ENCODE assay signal across 14 cellular contexts in genomic region chr22:19755722-19756287, GRCh38. TPM values are rescaled to one million over a fixed set of nuclear protein-coding genes. Genes with fewer than 3 reads are reported as not detected.
DNase-seq lines count a peak whose midpoint lies in the region; ATAC-seq, FAIRE-seq and TF ChIP-seq lines count a peak whose summit lies in the region.
"Had no signal": no experiment of that assay in that cellular context is flagged by ENCODE, and none has a peak within 500 bp of the region (broad histone marks: within the 10 kb centered on the region; RNA-seq: fewer than 3 reads in every experiment).

No MANE protein-coding gene starts in this region.

- peaks cover 0 to 4% (median 0%) of the 10 kb centered on the region in 3 donors for H3K36me3 Mint-ChIP-seq in CD8-positive, alpha-beta memory T cell

- no peak overlapping the region for H3K4me3 ChIP-seq in CD8-positive, alpha-beta memory T cell (ENCODE audit: low read length)
- H3K4me3 ChIP-seq in Panc1 (ENCODE audit: low read depth in 2 of 2, low read length in 2 of 2) (no peak overlapping the region), hepatocyte (no peak overlapping the region)
- H3K4me3 ChIP-seq: MG63, mucosa of descending colon had no signal

- peaks cover 30% of the 10 kb centered on the region for H3K4me1 ChIP-seq in CD8-positive, alpha-beta memory T cell (ENCODE audit: insufficient read depth, low read length)
- peaks cover 25% of the 10 kb centered on the region for H3K4me1 ChIP-seq in Panc1 (ENCODE audit: control insufficient read depth, insufficient read depth, low read length)
- peaks cover 13% of the 10 kb centered on the region for H3K4me1 ChIP-seq in hepatocyte (ENCODE audit: insufficient read depth)

- H2AFZ ChIP-seq in hepatocyte = no peak overlapping the region

- H3K4me1 Mint-ChIP-seq in CD8-positive, alpha-beta memory T cell = peaks cover 25 to 36% (median 26%) of the 10 kb centered on the region in 3 donors

- intact Hi-C loops in Panc1 (cut with micrococcal nuclease; ENCODE audit: unreplicated experiment) = no loop called here
- intact Hi-C loops in posterior cingulate gyrus (cut with DNase I) = no loop called here

- no TSS peak for BruUV-seq in Panc1 (replicated peaks; lab: Mats Ljungman, UMichigan)

- H3K9me3 ChIP-seq in CD8-positive, alpha-beta memory T cell (ENCODE audit: low read length) = no peaks in the 10 kb centered on the region
- no peaks in the 10 kb centered on the region for H3K9me3 ChIP-seq in Panc1 (ENCODE audit: control insufficient read depth, insufficient read depth, low read depth, low read length)
- no peaks in the 10 kb centered on the region for H3K9me3 ChIP-seq in hepatocyte (ENCODE audit: low read depth)
- H3K9me3 ChIP-seq: MG63, mucosa of descending colon had no signal

- peak; percentile 45 for DNase-seq in AG08396 (ENCODE audit: low spot score)
- DNase-seq in CD8-positive, alpha-beta memory T cell = no peak
- no peak for DNase-seq in Panc1 (ENCODE audit: low read depth, low spot score)
- no peak for DNase-seq in hepatocyte (ENCODE audit: low spot score)
- no peak for DNase-seq in NCI-H1048 (lab: John Stamatoyannopoulos, UW)
- no peak for DNase-seq in frontal cortex (ENCODE audit: low spot score in 2 of 2)
- DNase-seq in activated CD4-positive, alpha-beta T cell treated with anti-CD3 and anti-CD28 coated beads, Interleukin-2, amount 50 U/mL, for 4 hours = no peak
- DNase-seq in posterior cingulate gyrus = no peak
- DNase-seq: amniotic stem cell, MG63 had no signal

- no peaks in the 10 kb centered on the region for H3K36me3 ChIP-seq in CD8-positive, alpha-beta memory T cell (ENCODE audit: insufficient read depth, low read length)
- H3K36me3 ChIP-seq in Panc1 (ENCODE audit: control insufficient read depth, insufficient read depth, low read length) (no peaks in the 10 kb centered on the region), hepatocyte (replicated peaks; ENCODE audit: insufficient read depth, low read depth) (no peaks in the 10 kb centered on the region)
- H3K36me3 ChIP-seq: MG63 had no signal

- peak overlapping the region; percentile 29 to 81 (median 63) for H3K4me3 Mint-ChIP-seq in CD8-positive, alpha-beta memory T cell
- H3K4me3 Mint-ChIP-seq: dendritic cell treated with granulocyte-macrophage colony-stimulating factor and Interleukin-4, amounts not matched to agents 40 ng/mL and 50 ng/mL, for 4 days had no signal

- TF ChIP-seq CTCF in Panc1 (IDR thresholded peaks at IDR 0.05) (no peak), hepatocyte (IDR thresholded peaks at IDR 0.05; ENCODE audit: poor library complexity) (no peak)

- WGBS in hepatocyte (ENCODE audit: low lambda C conversion rate, missing lambda C conversion rate) = 14% methylated on average over 22 of the region's 26 CpGs

- H3K9me2 ChIP-seq in hepatocyte (replicated peaks; ENCODE audit: insufficient read depth) = no peaks in the 10 kb centered on the region

- peaks cover 0 to 4% (median 0%) of the 10 kb centered on the region in 5 donors for H3K9me3 Mint-ChIP-seq in CD8-positive, alpha-beta memory T cell
- H3K9me3 Mint-ChIP-seq: dendritic cell treated with granulocyte-macrophage colony-stimulating factor and Interleukin-4, amounts not matched to agents 40 ng/mL and 50 ng/mL, for 4 days had no signal

- peaks cover 6% of the 10 kb centered on the region for H4K20me1 ChIP-seq in hepatocyte (ENCODE audit: insufficient read depth, poor library complexity, severe bottlenecking)

- no peaks in the 10 kb centered on the region for H3K79me2 ChIP-seq in hepatocyte

- no peak overlapping the region for H3K27ac Mint-ChIP-seq in CD8-positive, alpha-beta memory T cell
- H3K27ac Mint-ChIP-seq: dendritic cell treated with granulocyte-macrophage colony-stimulating factor and Interleukin-4, amounts not matched to agents 40 ng/mL and 50 ng/mL, for 4 days had no signal

- CTCF ChIA-PET in CD8-positive, alpha-beta memory T cell (lab: Charles Lee) = interaction anchor here (0.8 to 2.1 kb wide), 6 partner anchors 25 to 158 kb away, joined by 3 to 13 read pairs (median 6); no protein-coding TSS in a partner anchor
- CTCF ChIA-PET in Panc1 (lab: Charles Lee) = no interaction called here

- no peak for ATAC-seq in Panc1

- H3K27me3 Mint-ChIP-seq in CD8-positive, alpha-beta memory T cell = peaks cover 34 to 55% of the 10 kb centered on the region in 2 donors

- peaks cover 62% of the 10 kb centered on the region for H3K27me3 ChIP-seq in CD8-positive, alpha-beta memory T cell (ENCODE audit: insufficient read depth, low read length, poor library complexity, severe bottlenecking)
- H3K27me3 ChIP-seq in Panc1 (ENCODE audit: control insufficient read depth, insufficient read depth, low read length) = no peaks in the 10 kb centered on the region
- H3K27me3 ChIP-seq in hepatocyte = peaks cover 86% of the 10 kb centered on the region
- H3K27me3 ChIP-seq: MG63 had no signal

- no peak overlapping the region for H3K27ac ChIP-seq in CD8-positive, alpha-beta memory T cell (ENCODE audit: low read depth, low read length)
- peak overlapping the region; percentile 66; the same call in 1 of the 2 replicates for H3K27ac ChIP-seq in Panc1 (ENCODE audit: low read length)
- no peak overlapping the region for H3K27ac ChIP-seq in hepatocyte

- in situ Hi-C loops in Panc1 (cut with HindIII; ENCODE audit: low pct_unique_long_range_greater_than_20kb, low sequenced_read_pairs) = no loop called here

- FAIRE-seq in frontal cortex (lab: Jason Lieb, UNC) = no peak

- peak overlapping the region; percentile 67 for H3K4me2 ChIP-seq in hepatocyte

- POLR2A ChIA-PET in CD8-positive, alpha-beta memory T cell (lab: Charles Lee) = no interaction called here
- POLR2A ChIA-PET in Panc1 (lab: Charles Lee) = interaction anchor here (0.6 kb wide), 1 partner anchor 169 kb away, joined by 6 read pairs; no protein-coding TSS in a partner anchor

RNA-seq across cellular contexts. Expression of gene TBX1, which starts 4.8 kb away (rescaled TPM):
- not detected for total RNA-seq in CD8-positive, alpha-beta memory T cell
- polyA plus RNA-seq in CD8-positive, alpha-beta memory T cell = not detected
- total RNA-seq in Panc1 (2021; ENCODE audit: unreplicated experiment) = 91.7 TPM
- polyA plus RNA-seq in Panc1 (2012; ENCODE audit: insufficient read length) = 102 TPM
- not detected in 2 replicates for total RNA-seq in hepatocyte
- 0.07 and 1.1 TPM in 2 replicates for polyA plus RNA-seq in hepatocyte
- total RNA-seq in frontal cortex = not detected
- total RNA-seq: H4 had no signal
- polyA plus RNA-seq: BJ had no signal

RNA-seq across cellular contexts. Expression of gene GP1BB, which starts 32.5 kb away (rescaled TPM):
- total RNA-seq in CD8-positive, alpha-beta memory T cell = not detected
- polyA plus RNA-seq in CD8-positive, alpha-beta memory T cell = not detected
- total RNA-seq in Panc1 (2021; ENCODE audit: unreplicated experiment) = 3.6 TPM
- polyA plus RNA-seq in Panc1 (2012; ENCODE audit: insufficient read length) = 10.1 TPM
- total RNA-seq in hepatocyte = 1.0 and 2.5 TPM in 2 replicates
- 2.4 and 2.8 TPM in 2 replicates for polyA plus RNA-seq in hepatocyte
- total RNA-seq in frontal cortex = 24.1 TPM

RNA-seq across cellular contexts. Expression of gene SEPTIN5, which starts 41.5 kb away (rescaled TPM):
- under 1 TPM; 0.20 to 0.38 TPM for total RNA-seq in CD8-positive, alpha-beta memory T cell
- polyA plus RNA-seq in CD8-positive, alpha-beta memory T cell = not detected
- total RNA-seq in Panc1 (2021; ENCODE audit: unreplicated experiment) (17.2 TPM), hepatocyte (4.3 and 10.0 TPM in 2 replicates), frontal cortex (132 TPM)
- polyA plus RNA-seq in Panc1 (2012; ENCODE audit: insufficient read length) = 39.8 TPM
- 9.4 and 9.7 TPM in 2 replicates for polyA plus RNA-seq in hepatocyte

Comparison
In these comparisons a context has a peak if more than half of its experiments do, and no peak if none do; other contexts are left out.
1. RNA of gene TBX1, which starts 4.8 kb away (total RNA-seq): 91.7 TPM in Panc1 (single experiment); not detected in CD8-positive, alpha-beta memory T cell, not detected in hepatocyte and not detected in frontal cortex (single experiment); every median in the first group is over 10 times any median in the second.